In genomic region chr6:36734486-36735060, GRCh38 we compare ENCODE assay signal across 12 cellular contexts. TPM values are rescaled to one million over a fixed set of nuclear protein-coding genes. Genes with fewer than 3 reads are reported as not detected.
A peak's percentile ranks its signal among the peaks of the same experiment; 100 is the strongest.
DNase-seq lines count a peak whose midpoint lies in the region; ATAC-seq, FAIRE-seq and TF ChIP-seq lines count a peak whose summit lies in the region.
"Had no signal": no experiment of that assay in that cellular context is flagged by ENCODE, and none has a peak within 500 bp of the region (broad histone marks: within the 10 kb centered on the region; RNA-seq: fewer than 3 reads in every experiment).

No MANE protein-coding gene starts in this region.

- FAIRE-seq in GM12878 (lab: Jason Lieb, UNC) = no peak

- in situ Hi-C loops in GM12878 (cut with MboI) = no loop called here
- in situ Hi-C loops in transverse colon (cut with MboI; ENCODE audit: low pct_ligation_motif_present in 1 of 4, low pct_unique_long_range_greater_than_20kb in 1 of 4, low sequenced_read_pairs in 3 of 4) = no loop called here

- no peak for DNase-seq in activated naive CD4-positive, alpha-beta T cell treated with anti-CD3 and anti-CD28 coated beads, Interleukin-2, amount 10 ng/mL, durations not matched to agents 7 days and 5 days
- DNase-seq in activated naive CD4-positive, alpha-beta T cell treated with Interleukin-2 at 50 U/mL for 16 hours = no peak
- no peak for DNase-seq in GM12878 (ENCODE audit: low read depth, low spot score)
- peak in 2 of 3 donors; percentile 28 to 43 for DNase-seq in mucosa of descending colon
- no peak for DNase-seq in transverse colon
- no peak for DNase-seq in germinal center (ENCODE audit: low spot score)
- no peak for DNase-seq in Karpas-422
- no peak for DNase-seq in effector CD4-positive, alpha-beta T cell
- DNase-seq: NCI-H524; stimulated activated CD4-positive, alpha-beta T cell treated with anti-CD3 and anti-CD28 coated beads, Interleukin-2, amount 100 ng/mL, for 48 hours had no signal

- H3K27me3 ChIP-seq in GM12878 (replicated peaks in 1 of 2; ENCODE audit: control insufficient read depth in 2 of 2, insufficient read depth in 2 of 2, low read length in 1 of 2) (no peaks in the 10 kb centered on the region), transverse colon (no peaks in the 10 kb centered on the region), Karpas-422 (ENCODE audit: low read length) (no peaks in the 10 kb centered on the region)

- H3K4me2 ChIP-seq in GM12878 (ENCODE audit: control insufficient read depth, insufficient read depth) (no peak overlapping the region), Karpas-422 (ENCODE audit: low read depth, low read length, poor library complexity, severe bottlenecking) (no peak overlapping the region)
- H3K4me2 ChIP-seq: KMS-11 had no signal

- H2AFZ ChIP-seq in GM12878 (ENCODE audit: control insufficient read depth, low read depth, low read length) (peak overlapping the region; percentile 67; the same call in 1 of the 2 replicates), Karpas-422 (ENCODE audit: low read length) (no peak overlapping the region)

- peak overlapping the region; percentile 27 for H3K4me3 Mint-ChIP-seq in activated naive CD4-positive, alpha-beta T cell treated with anti-CD3 and anti-CD28 coated beads, Interleukin-2, amount 10 ng/mL, durations not matched to agents 7 days and 5 days

- BruUV-seq in GM12878 (replicated peaks; lab: Mats Ljungman, UMichigan) = no TSS peak

- peaks cover 13% of the 10 kb centered on the region for H3K4me1 Mint-ChIP-seq in activated naive CD4-positive, alpha-beta T cell treated with anti-CD3 and anti-CD28 coated beads, Interleukin-2, amount 10 ng/mL, durations not matched to agents 7 days and 5 days

- ATAC-seq in GM12878 (peak; percentile 10; the same call in 1 of the 3 replicates), mucosa of descending colon (no peak)

- H3K27ac ChIP-seq in GM12878 (ENCODE audit: control insufficient read depth, insufficient read depth) (no peak overlapping the region), transverse colon (peak overlapping the region; percentile 75 to 89 (median 83)), Karpas-422 (ENCODE audit: low read length) (no peak overlapping the region)
- H3K27ac ChIP-seq: KMS-11 had no signal

- no peaks in the 10 kb centered on the region for H3K9me2 ChIP-seq in Karpas-422 (replicated peaks; ENCODE audit: insufficient read depth, low read length)

- H3K4me3 ChIP-seq in GM12878 (no peak overlapping the region), mucosa of descending colon (no peak overlapping the region), transverse colon (no peak overlapping the region), Karpas-422 (ENCODE audit: low read length) (no peak overlapping the region)

- H3K79me2 ChIP-seq in GM12878 (ENCODE audit: control insufficient read depth, insufficient read depth, low read length) (no peaks in the 10 kb centered on the region), Karpas-422 (ENCODE audit: low read length) (no peaks in the 10 kb centered on the region)

- TF ChIP-seq EP300 in GM12878 (IDR thresholded peaks at IDR 0.05; ENCODE audit: borderline replicate concordance in 1 of 2, control insufficient read depth in 1 of 2, low read depth in 2 of 2, low read length in 2 of 2) (no peak), transverse colon (IDR thresholded peaks at IDR 0.05; ENCODE audit: low read depth) (no peak)

- no peak for TF ChIP-seq CTCF in GM12878 (IDR thresholded peaks at IDR 0.05 in 2 of 3, conservative IDR thresholded peaks at IDR 0.05 in 1 of 3; ENCODE audit: control insufficient read depth in 2 of 3, extremely low read depth in 1 of 3, insufficient read depth in 1 of 3, low read depth in 3 of 3, low read length in 3 of 3)
- no peak for TF ChIP-seq CTCF in mucosa of descending colon (IDR thresholded peaks at IDR 0.05)
- TF ChIP-seq CTCF in transverse colon (IDR thresholded peaks at IDR 0.05) = no peak

- H4K20me1 ChIP-seq in GM12878 (ENCODE audit: control insufficient read depth, insufficient read depth) = no peaks in the 10 kb centered on the region
- no peaks in the 10 kb centered on the region for H4K20me1 ChIP-seq in Karpas-422 (ENCODE audit: insufficient read depth, low read depth, low read length)

- no peaks in the 10 kb centered on the region for H3K36me3 ChIP-seq in GM12878 (ENCODE audit: control insufficient read depth in 2 of 2, insufficient read depth in 2 of 2, low read length in 1 of 2)
- no peaks in the 10 kb centered on the region for H3K36me3 ChIP-seq in mucosa of descending colon (ENCODE audit: low read depth)
- H3K36me3 ChIP-seq in transverse colon = no peaks in the 10 kb centered on the region
- no peaks in the 10 kb centered on the region for H3K36me3 ChIP-seq in Karpas-422 (ENCODE audit: insufficient read depth, low read length)

- H3K4me1 ChIP-seq in GM12878 (ENCODE audit: control insufficient read depth, insufficient read depth, low read length) (no peaks in the 10 kb centered on the region; the same call in 1 of the 2 replicates), mucosa of descending colon (ENCODE audit: low read depth) (peaks cover 14% of the 10 kb centered on the region), transverse colon (peaks cover 14 to 18% (median 15%) of the 10 kb centered on the region in 4 donors), Karpas-422 (ENCODE audit: low read length) (no peaks in the 10 kb centered on the region)

- SMC1A ChIA-PET in GM12878 (lab: Charles Lee; ENCODE audit: uncharacterized antibody, unreplicated experiment) = interaction anchor here (1.0 to 3.6 kb wide), 4 partner anchors 10 to 118 kb away, joined by 3 to 14 read pairs (median 4); no protein-coding TSS in a partner anchor

- no peaks in the 10 kb centered on the region for H3K9me3 Mint-ChIP-seq in activated naive CD4-positive, alpha-beta T cell treated with anti-CD3 and anti-CD28 coated beads, Interleukin-2, amount 10 ng/mL, durations not matched to agents 7 days and 5 days

- peaks cover 32% of the 10 kb centered on the region for H3K27me3 Mint-ChIP-seq in activated naive CD4-positive, alpha-beta T cell treated with anti-CD3 and anti-CD28 coated beads, Interleukin-2, amount 10 ng/mL, durations not matched to agents 7 days and 5 days

- H3K9me3 ChIP-seq in GM12878 (replicated peaks; ENCODE audit: control insufficient read depth, insufficient read depth, low read length) (no peaks in the 10 kb centered on the region), mucosa of descending colon (no peaks in the 10 kb centered on the region), transverse colon (no peaks in the 10 kb centered on the region), Karpas-422 (ENCODE audit: low read length) (no peaks in the 10 kb centered on the region)

- CTCF ChIA-PET in activated naive CD4-positive, alpha-beta T cell treated with anti-CD3 and anti-CD28 coated beads, Interleukin-2, amount 10 ng/mL, durations not matched to agents 7 days and 5 days (lab: Charles Lee) = interaction anchor here (0.8 to 2.3 kb wide), 12 partner anchors 13 to 311 kb away, joined by 3 to 9 read pairs (median 3); no protein-coding TSS in a partner anchor
- CTCF ChIA-PET in GM12878 (lab: Yijun Ruan, JAX) = interaction anchor here (0.6 to 2.7 kb wide), 5 partner anchors 10 to 119 kb away, joined by 3 to 12 read pairs (median 4); no protein-coding TSS in a partner anchor

- POLR2A ChIA-PET in GM12878 (lab: Charles Lee) = interaction anchor here (0.9 kb wide), 1 partner anchor 8 kb away, joined by 3 read pairs; no protein-coding TSS in a partner anchor

- TF ChIP-seq RAD21 in GM12878 (IDR thresholded peaks at IDR 0.05; ENCODE audit: insufficient read depth, low read depth, low read length) = no peak

- RAD21 ChIA-PET in GM12878 (lab: Charles Lee; ENCODE audit: unreplicated experiment) = interaction anchor here (1.0 kb wide), 3 partner anchors 17 to 109 kb away, joined by 3 to 5 read pairs (median 3); no protein-coding TSS in a partner anchor

- WGBS in GM12878 (ENCODE audit: insufficient coverage, insufficient replicate concordance, low lambda C conversion rate, missing lambda C conversion rate) = 73% methylated on average over 7 of the region's 7 CpGs
- WGBS in transverse colon (ENCODE audit: low coverage in 1 of 2), 2 donors = 88% methylated on average over 5 of the region's 7 CpGs; no CpG with 5 or more reads in 1 of the 2 donors

- no peak overlapping the region for H3K9ac ChIP-seq in GM12878 (ENCODE audit: control insufficient read depth, insufficient read depth, low read length)
- H3K9ac ChIP-seq in Karpas-422 (ENCODE audit: low read length) = no peak overlapping the region
- H3K9ac ChIP-seq: KMS-11 had no signal

- no peak for TF ChIP-seq POLR2A in GM12878 (IDR thresholded peaks at IDR 0.05; ENCODE audit: low read depth, low read length)
- no peak for TF ChIP-seq POLR2A in transverse colon (IDR thresholded peaks at IDR 0.05)

- H3K36me3 Mint-ChIP-seq in activated naive CD4-positive, alpha-beta T cell treated with anti-CD3 and anti-CD28 coated beads, Interleukin-2, amount 10 ng/mL, durations not matched to agents 7 days and 5 days = no peaks in the 10 kb centered on the region

- intact Hi-C loops in GM12878 (cut with micrococcal nuclease; ENCODE audit: unreplicated experiment) = no loop called here
- intact Hi-C loops in mucosa of descending colon (cut with DNase I, micrococcal nuclease) = no loop called here
- intact Hi-C loops in transverse colon (cut with DNase I; ENCODE audit: low total_unique reads) = no loop called here

- peak overlapping the region; percentile 73 for H3K27ac Mint-ChIP-seq in activated naive CD4-positive, alpha-beta T cell treated with anti-CD3 and anti-CD28 coated beads, Interleukin-2, amount 10 ng/mL, durations not matched to agents 7 days and 5 days

RNA-seq across cellular contexts. Expression of gene RAB44, which starts 36.9 kb away (rescaled TPM):
- 0.23 TPM in 1 of 2 replicates, not detected in the other for total RNA-seq in GM12878 (2013; cell fraction: nucleolus; rRNA removed)
- total RNA-seq in GM12878 (2014; rRNA removed) (0.06 TPM in 1 of 2 replicates, not detected in the other), GM12878 (2014; rRNA removed; fragmentation: Illumina TruSeq; extraction: Trizol) (not detected in 2 replicates), GM12878 (2021) (0.05 TPM in 1 of 2 replicates, not detected in the other), mucosa of descending colon (under 1 TPM; 0.32 to 0.53 (median 0.32) TPM), transverse colon (1 to 10 TPM in 1 of 4 donors, under 1 TPM in 3; 0.14 to 1.1 (median 0.46) TPM)
- polyA plus RNA-seq in GM12878 (2011; ENCODE audit: low read depth) = not detected
- polyA plus RNA-seq in GM12878 (2011; rRNA removed) (0.05 TPM in 1 of 2 replicates, not detected in the other), GM12878 (2014; fragmentation: Illumina TruSeq; extraction: Trizol) (0.01 TPM in 1 of 2 replicates, not detected in the other), GM12878 (2014; fragmentation: Nextera tagmentation; extraction: Ambion mirVana) (under 1 TPM in 1 of 2 experiments, not detected in 1; 0.02 TPM), GM12878 (2014; rRNA removed) (0.01 and 0.05 TPM in 2 replicates), GM12878 (2016; fragmentation: Nextera tagmentation; extraction: Ambion mirVana) (under 1 TPM; 0.05 to 0.08 TPM)
- polyA plus RNA-seq in GM12878 (2011; cell fraction: cytosol; rRNA removed) = 0.05 and 0.06 TPM in 2 replicates
- polyA plus RNA-seq in GM12878 (2011; cell fraction: nucleus; rRNA removed) = 0.24 and 0.26 TPM in 2 replicates
- 0.03 and 0.05 TPM in 2 replicates for polyA plus RNA-seq in GM12878 (2012)
- polyA minus RNA-seq in GM12878 (2011; rRNA and poly(A)+ RNA removed) = 0.05 TPM in 1 of 2 replicates, not detected in the other
- polyA minus RNA-seq in GM12878 (2011; cell fraction: cytosol; rRNA and poly(A)+ RNA removed) = not detected in 2 replicates
- not detected in 2 replicates for polyA minus RNA-seq in GM12878 (2011; cell fraction: nucleus; rRNA and poly(A)+ RNA removed)
- not detected in 2 replicates for total RNA-seq in Karpas-422 (2014; rRNA removed; shearing (Covaris generic); ENCODE audit: low replicate concordance)
- total RNA-seq: myocyte had no signal

RNA-seq across cellular contexts. Expression of gene CDKN1A, which starts 56.1 kb away (rescaled TPM):
- 98.4 and 111 TPM in 2 replicates for total RNA-seq in GM12878 (2013; cell fraction: nucleolus; rRNA removed)
- total RNA-seq in GM12878 (2014; rRNA removed) (186 and 198 TPM in 2 replicates), GM12878 (2014; rRNA removed; fragmentation: Illumina TruSeq; extraction: Trizol) (139 and 144 TPM in 2 replicates), GM12878 (2021) (315 and 321 TPM in 2 replicates), mucosa of descending colon (100 to 1,000 TPM; 181 to 381 (median 255) TPM), transverse colon (100 to 1,000 TPM in 3 of 4 donors, 10 to 100 TPM in 1; 34.6 to 613 (median 264) TPM)
- 50.2 TPM for polyA plus RNA-seq in GM12878 (2011; ENCODE audit: low read depth)
- polyA plus RNA-seq in GM12878 (2011; rRNA removed) (103 and 200 TPM in 2 replicates), GM12878 (2014; fragmentation: Illumina TruSeq; extraction: Trizol) (154 and 232 TPM in 2 replicates), GM12878 (2014; fragmentation: Nextera tagmentation; extraction: Ambion mirVana) (10 to 100 TPM; 25.2 to 48.4 TPM), GM12878 (2014; rRNA removed) (330 and 358 TPM in 2 replicates), GM12878 (2016; fragmentation: Nextera tagmentation; extraction: Ambion mirVana) (100 to 1,000 TPM; 604 to 637 TPM)
- polyA plus RNA-seq in GM12878 (2011; cell fraction: cytosol; rRNA removed) = 275 and 303 TPM in 2 replicates
- 252 and 284 TPM in 2 replicates for polyA plus RNA-seq in GM12878 (2011; cell fraction: nucleus; rRNA removed)
- 129 and 156 TPM in 2 replicates for polyA plus RNA-seq in GM12878 (2012)
- polyA minus RNA-seq in GM12878 (2011; rRNA and poly(A)+ RNA removed) = 81.2 and 140 TPM in 2 replicates
- 55.9 and 57.9 TPM in 2 replicates for polyA minus RNA-seq in GM12878 (2011; cell fraction: cytosol; rRNA and poly(A)+ RNA removed)
- polyA minus RNA-seq in GM12878 (2011; cell fraction: nucleus; rRNA and poly(A)+ RNA removed) = 58.8 and 96.6 TPM in 2 replicates
- 4.5 and 6.8 TPM in 2 replicates for total RNA-seq in Karpas-422 (2014; rRNA removed; shearing (Covaris generic); ENCODE audit: low replicate concordance)

Comparison
In these comparisons a context has a peak if more than half of its experiments do, and no peak if none do; other contexts are left out.
1. DNase-seq: peak in mucosa of descending colon (2 of 3); none in activated naive CD4-positive, alpha-beta T cell treated with anti-CD3 and anti-CD28 coated beads, Interleukin-2, amount 10 ng/mL, durations not matched to agents 7 days and 5 days (single experiment), activated naive CD4-positive, alpha-beta T cell treated with Interleukin-2 at 50 U/mL for 16 hours (single experiment), GM12878 (single experiment), transverse colon (single experiment), germinal center (single experiment), Karpas-422 (single experiment) and effector CD4-positive, alpha-beta T cell (single experiment).
2. H3K27ac ChIP-seq: peak in transverse colon (4 of 4); none in GM12878 (single experiment) and Karpas-422 (single experiment).